13 cellular contexts compared by ENCODE assay signal in the genomic region with DNA sequence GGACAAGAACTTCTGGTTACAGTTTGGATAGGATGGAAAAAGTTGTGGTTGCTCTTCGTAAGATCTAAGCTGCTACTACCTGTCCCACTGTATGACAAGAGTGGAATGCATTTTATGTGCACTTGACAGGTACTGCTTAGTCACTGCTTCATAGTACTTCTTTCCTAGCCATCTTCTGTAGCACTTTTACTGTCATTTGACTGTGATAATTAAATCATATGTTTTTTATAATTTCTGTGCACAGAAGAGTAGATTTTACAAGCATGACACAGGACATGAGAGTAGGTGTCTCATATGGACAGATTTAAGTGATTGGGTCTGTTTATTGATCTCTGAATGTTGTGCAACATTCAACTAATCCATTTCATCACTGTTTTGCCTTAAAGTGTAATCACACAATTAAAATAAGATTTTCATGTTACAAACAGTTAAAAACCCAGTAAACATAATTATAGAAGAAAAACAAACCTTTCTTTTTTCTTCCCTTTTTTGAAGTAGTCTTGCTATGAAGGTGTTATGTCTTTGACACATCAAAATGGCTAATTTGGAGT. TPM values are rescaled to one million over a fixed set of nuclear protein-coding genes. Genes with fewer than 3 reads are reported as not detected.
DNase-seq lines count a peak whose midpoint lies in the region; ATAC-seq, FAIRE-seq and TF ChIP-seq lines count a peak whose summit lies in the region.
"Had no signal": no experiment of that assay in that cellular context is flagged by ENCODE, and none has a peak within 500 bp of the region (broad histone marks: within the 10 kb centered on the region; RNA-seq: fewer than 3 reads in every experiment).

No MANE protein-coding gene starts in this region.

- no peak overlapping the region for H2AK9ac ChIP-seq in IMR-90 (replicated peaks; ENCODE audit: low read depth, low read length, poor library complexity)

- H4K5ac ChIP-seq in IMR-90 (ENCODE audit: low read depth, low read length) = peak overlapping the region; percentile 34; the same call in 1 of the 2 replicates

- H3K9me3 ChIP-seq in A549 (no peaks in the 10 kb centered on the region), IMR-90 (ENCODE audit: control insufficient read depth, insufficient read depth, low read length) (no peaks in the 10 kb centered on the region), mesenchymal stem cell (ENCODE audit: control insufficient read depth, low read length) (no peaks in the 10 kb centered on the region), ovary (no peaks in the 10 kb centered on the region), small intestine (ENCODE audit: control insufficient read depth, low read depth) (no peaks in the 10 kb centered on the region)
- H3K9me3 ChIP-seq: colonic mucosa, HAP-1 had no signal

- H3K4ac ChIP-seq in IMR-90 (ENCODE audit: low read depth, low read length) (peak overlapping the region; percentile 67; the same call in 1 of the 2 replicates), mesenchymal stem cell (ENCODE audit: low read depth in 1 of 2, low read length in 2 of 2) (no peak overlapping the region)

- no peak overlapping the region for H2AFZ ChIP-seq in IMR-90 (replicated peaks; ENCODE audit: low read length, poor library complexity)
- no peak overlapping the region for H2AFZ ChIP-seq in mesenchymal stem cell (ENCODE audit: low read depth, low read length)

- WGBS in A549 (ENCODE audit: missing lambda C conversion rate) = 87% methylated on average over 1 of the region's 1 CpG
- no CpG with 5 or more reads among the region's 1 CpG for WGBS in IMR-90 (ENCODE audit: extremely low coverage in 2 of 2, insufficient read length in 1 of 2), 2 experiments
- 100% methylated on average over 1 of the region's 1 CpG for WGBS in mesenchymal stem cell
- WGBS in ovary, 3 donors = 95 to 100% (median 97%) methylated on average over 1 of the region's 1 CpG
- WGBS in small intestine, 3 donors = 88 to 100% (median 93%) methylated on average over 1 of the region's 1 CpG

- H3K56ac ChIP-seq in IMR-90 (ENCODE audit: extremely low read depth, insufficient read depth, low read length) = peak overlapping the region; percentile 31

- ATAC-seq in A549 = no peak
- no peak for ATAC-seq in IMR-90 (ENCODE audit: low read depth)
- ATAC-seq in GM21447 (IDR thresholded peaks at IDR 0.05; ENCODE audit: unreplicated experiment) = no peak
- ATAC-seq: foreskin keratinocyte had no signal

- DNase-seq in A549 (ENCODE audit: low read depth in 1 of 2, low spot score in 1 of 2) (no peak), IMR-90 (no peak), coronary artery (ENCODE audit: low spot score) (no peak), mesenchymal stem cell (no peak), GM03348 (ENCODE audit: low spot score) (no peak), ovary (no peak), small intestine (no peak)
- DNase-seq: colonic mucosa, DMS153, NCI-H1105 treated with DMSO at 0.1 percent for 48 hours had no signal

- TF ChIP-seq EP300 in A549 (IDR thresholded peaks at IDR 0.05) (no peak), ovary (IDR thresholded peaks at IDR 0.05) (no peak)

- no peak overlapping the region for H3K4me3 ChIP-seq in A549
- peak overlapping the region; percentile 53 for H3K4me3 ChIP-seq in IMR-90 (ENCODE audit: insufficient read depth, low read depth, low read length)
- peak overlapping the region; percentile 98 for H3K4me3 ChIP-seq in coronary artery
- no peak overlapping the region for H3K4me3 ChIP-seq in mesenchymal stem cell (ENCODE audit: insufficient read depth in 1 of 2, low read depth in 1 of 2, low read length in 2 of 2)
- H3K4me3 ChIP-seq in ovary = no peak overlapping the region
- no peak overlapping the region for H3K4me3 ChIP-seq in small intestine (ENCODE audit: low read depth in 1 of 2, low read length in 2 of 2)
- H3K4me3 ChIP-seq: colonic mucosa, HAP-1 had no signal

- TSS peak; percentile 21 for BruUV-seq in IMR-90 (replicated peaks; lab: Mats Ljungman, UMichigan)

- H3K9me1 ChIP-seq in IMR-90 (ENCODE audit: insufficient read depth, low read length) = peaks cover 10% of the 10 kb centered on the region

- H2BK20ac ChIP-seq in IMR-90 (ENCODE audit: low read depth, low read length) = peak overlapping the region; percentile 44; the same call in 1 of the 2 replicates

- H2AK5ac ChIP-seq in IMR-90 (ENCODE audit: low read depth, low read length) = 0 out of 2 replicates have a peak overlapping the region, but pooled peaks have one; percentile 37
- H2AK5ac ChIP-seq in mesenchymal stem cell (ENCODE audit: low read length, severe bottlenecking) = no peak overlapping the region

- peaks cover 49% of the 10 kb centered on the region for H4K20me1 ChIP-seq in IMR-90 (ENCODE audit: insufficient read depth, low read length)

- TF ChIP-seq RAD21 in A549 (conservative IDR thresholded peaks at IDR 0.05 in 1 of 2, IDR thresholded peaks at IDR 0.05 in 1 of 2) (no peak), IMR-90 (IDR thresholded peaks at IDR 0.05; ENCODE audit: low read length) (no peak)

- no peak for TF ChIP-seq POLR2A in A549 (IDR thresholded peaks at IDR 0.05; ENCODE audit: low read length)
- TF ChIP-seq POLR2A in IMR-90 (IDR thresholded peaks at IDR 0.05; ENCODE audit: low read depth, low read length) = no peak
- TF ChIP-seq POLR2A in ovary (IDR thresholded peaks at IDR 0.05) = no peak

- H3K27ac ChIP-seq in A549 (peak overlapping the region in 1 of 2 experiments; percentile 52; a peak in 3 of 6 replicates), IMR-90 (ENCODE audit: insufficient read depth, low read length) (peak overlapping the region; percentile 49; the same call in 1 of the 2 replicates), coronary artery (no peak overlapping the region), mesenchymal stem cell (ENCODE audit: low read length, poor library complexity, severe bottlenecking) (peak overlapping the region; percentile 9), ovary (no peak overlapping the region), small intestine (ENCODE audit: low read depth in 1 of 2, low read length in 1 of 2) (no peak overlapping the region)
- H3K27ac ChIP-seq: colonic mucosa, foreskin keratinocyte had no signal

- H2BK5ac ChIP-seq in IMR-90 (ENCODE audit: low read depth, low read length, poor library complexity, severe bottlenecking) (peak overlapping the region; percentile 93), mesenchymal stem cell (ENCODE audit: low read depth, low read length, poor library complexity, severe bottlenecking) (no peak overlapping the region)

- H2BK120ac ChIP-seq in IMR-90 (ENCODE audit: low read depth, low read length) (peak overlapping the region; percentile 41; the same call in 1 of the 2 replicates), mesenchymal stem cell (ENCODE audit: low read depth, low read length) (no peak overlapping the region)

- H3K4me2 ChIP-seq in A549 (peak overlapping the region; percentile 77), IMR-90 (ENCODE audit: low read depth, low read length) (peak overlapping the region; percentile 99), mesenchymal stem cell (ENCODE audit: low read length, poor library complexity, severe bottlenecking) (no peak overlapping the region)

- FAIRE-seq in A549 (lab: Jason Lieb, UNC) = no peak
- FAIRE-seq in small intestine (lab: Jason Lieb, UNC) = no peak

- H2BK15ac ChIP-seq in IMR-90 (ENCODE audit: low read depth, low read length) (peak overlapping the region; percentile 67; the same call in 1 of the 3 replicates), mesenchymal stem cell (ENCODE audit: low read depth, poor library complexity, severe bottlenecking) (no peak overlapping the region)

- H3K14ac ChIP-seq in IMR-90 (replicated peaks; ENCODE audit: low read depth, low read length) = peak overlapping the region; percentile 77; the same call in 1 of the 2 replicates
- H3K14ac ChIP-seq in mesenchymal stem cell (ENCODE audit: low read length in 2 of 2) = no peak overlapping the region

- H4K91ac ChIP-seq in IMR-90 (ENCODE audit: insufficient read depth, low read depth, low read length) (peak overlapping the region; percentile 10; the same call in 1 of the 2 replicates), mesenchymal stem cell (ENCODE audit: low read length) (no peak overlapping the region)

- in situ Hi-C loops in IMR-90 (cut with MboI; ENCODE audit: low sequenced_read_pairs) = loop anchor here (10.0 kb wide), 1 partner anchor 325 kb away; no protein-coding TSS in a partner anchor

- POLR2A ChIA-PET in A549 (lab: Yijun Ruan, JAX) (no interaction called here), IMR-90 (lab: Charles Lee; ENCODE audit: unreplicated experiment) (no interaction called here)

- peak overlapping the region; percentile 78; the same call in 1 of the 2 replicates for H3K9ac ChIP-seq in IMR-90 (ENCODE audit: low read depth, low read length)
- H3K9ac ChIP-seq in mesenchymal stem cell (ENCODE audit: low read length) = peak overlapping the region; percentile 87

- dilution Hi-C loops in IMR-90 (cut with HindIII; ENCODE audit: low sequenced_read_pairs, unreplicated experiment) = no loop called here

- H4K8ac ChIP-seq in IMR-90 (ENCODE audit: low read depth in 2 of 2, low read length in 2 of 2) = peak overlapping the region; percentile 7; a peak in 3 of 4 replicates
- no peak overlapping the region for H4K8ac ChIP-seq in mesenchymal stem cell (ENCODE audit: low read length)

- intact Hi-C loops in IMR-90 (cut with micrococcal nuclease) (loop anchor here (2.0 to 5.0 kb wide), 4 partner anchors 68 to 269 kb away; no protein-coding TSS in a partner anchor), ovary (cut with DNase I) (loop anchor here (10.0 kb wide), 3 partner anchors 165 to 325 kb away; no protein-coding TSS in a partner anchor)

- TF ChIP-seq CTCF in A549 (IDR thresholded peaks at IDR 0.05) = no peak
- no peak for TF ChIP-seq CTCF in IMR-90 (conservative IDR thresholded peaks at IDR 0.05; ENCODE audit: low read depth, low read length)
- no peak for TF ChIP-seq CTCF in coronary artery (IDR thresholded peaks at IDR 0.05)
- no peak for TF ChIP-seq CTCF in ovary (IDR thresholded peaks at IDR 0.05)

- H3K23ac ChIP-seq in IMR-90 (ENCODE audit: low read depth, low read length) (peak overlapping the region; percentile 96; the same call in 1 of the 2 replicates), mesenchymal stem cell (ENCODE audit: low read length in 2 of 2) (no peak overlapping the region)

- H3K36me3 ChIP-seq in IMR-90 (ENCODE audit: control insufficient read depth, insufficient read depth, low read length) = peaks cover 2% of the 10 kb centered on the region; the same call in 1 of the 2 replicates
- no peaks in the 10 kb centered on the region for H3K36me3 ChIP-seq in mesenchymal stem cell (ENCODE audit: control insufficient read depth in 1 of 2, insufficient read depth in 2 of 2, low read depth in 1 of 2, low read length in 2 of 2)
- no peaks in the 10 kb centered on the region for H3K36me3 ChIP-seq in ovary
- no peaks in the 10 kb centered on the region for H3K36me3 ChIP-seq in small intestine (ENCODE audit: control insufficient read depth in 2 of 2, insufficient read depth in 2 of 2, low read length in 2 of 2)
- H3K36me3 ChIP-seq: colonic mucosa, HAP-1 had no signal

- H3K18ac ChIP-seq in IMR-90 (ENCODE audit: low read depth, low read length) (peak overlapping the region; percentile 74; the same call in 1 of the 2 replicates), mesenchymal stem cell (ENCODE audit: low read depth in 1 of 2, low read length in 2 of 2) (no peak overlapping the region)

- H3K27me3 ChIP-seq in IMR-90 (ENCODE audit: control insufficient read depth, insufficient read depth, low read length) (no peaks in the 10 kb centered on the region), mesenchymal stem cell (ENCODE audit: control insufficient read depth in 1 of 2, insufficient read depth in 1 of 2, low read length in 2 of 2) (no peaks in the 10 kb centered on the region), ovary (no peaks in the 10 kb centered on the region), small intestine (ENCODE audit: control insufficient read depth in 2 of 2, insufficient read depth in 2 of 2, low read length in 2 of 2) (no peaks in the 10 kb centered on the region)
- H3K27me3 ChIP-seq: colonic mucosa, foreskin keratinocyte had no signal

- H3K4me1 ChIP-seq in A549 (peaks cover 49% of the 10 kb centered on the region), IMR-90 (ENCODE audit: control insufficient read depth, insufficient read depth, low read length) (peaks cover 14% of the 10 kb centered on the region), mesenchymal stem cell (ENCODE audit: control insufficient read depth, insufficient read depth, low read depth, low read length) (no peaks in the 10 kb centered on the region), ovary (ENCODE audit: insufficient read depth) (peaks cover 8% of the 10 kb centered on the region), small intestine (ENCODE audit: control insufficient read depth in 2 of 2, insufficient read depth in 1 of 2, low read depth in 1 of 2, low read length in 1 of 2) (no peaks in the 10 kb centered on the region)
- H3K4me1 ChIP-seq: colonic mucosa had no signal

- peaks cover 0 to 28% of the 10 kb centered on the region in 2 experiments; a peak in 2 of 4 replicates for H3K79me1 ChIP-seq in IMR-90 (ENCODE audit: low read depth in 1 of 2, low read length in 2 of 2)
- H3K79me1 ChIP-seq in mesenchymal stem cell (replicated peaks; ENCODE audit: low read length, poor library complexity, severe bottlenecking) = no peaks in the 10 kb centered on the region

- CTCF ChIA-PET in A549 (lab: Yijun Ruan, JAX) (interaction anchor here (0.8 to 1.8 kb wide), 5 partner anchors 9 to 330 kb away, joined by 3 to 7 read pairs (median 3); no protein-coding TSS in a partner anchor), IMR-90 (lab: Yijun Ruan, JAX) (interaction anchor here (0.6 to 1.4 kb wide), 5 partner anchors 77 to 324 kb away, joined by 3 to 6 read pairs (median 3); no protein-coding TSS in a partner anchor)

- peak overlapping the region in 1 of 2 experiments; percentile 2 for H2BK12ac ChIP-seq in mesenchymal stem cell (ENCODE audit: low read length in 2 of 2)

RNA-seq across cellular contexts. Expression of a gene that starts 2.9 kb away (rescaled TPM):
- polyA plus RNA-seq in A549 (2011; rRNA removed) (155 and 202 TPM in 2 replicates), A549 (2017; fragmentation: RNase III; extraction: RNeasy Plus Mini Kit Qiagen cat#74134 plus additional on column Dnase treatment) (85.2 to 107 TPM (median 93.9 TPM) in 3 replicates), IMR-90 (2012; rRNA removed) (155 and 175 TPM in 2 replicates), ovary (10 to 100 TPM; 38.0 to 93.0 TPM), small intestine (100 to 1,000 TPM in 1 of 3 donors, 10 to 100 TPM in 2; 66.7 to 104 (median 92.7) TPM)
- polyA plus RNA-seq in A549 (2012; cell fraction: cytosol; rRNA removed) = 83.2 and 110 TPM in 2 replicates
- polyA plus RNA-seq in A549 (2012; cell fraction: nucleus; rRNA removed) = 60.9 and 68.9 TPM in 2 replicates
- polyA minus RNA-seq in A549 (2011; rRNA and poly(A)+ RNA removed) = 66.4 and 97.0 TPM in 2 replicates
- total RNA-seq in IMR-90 (2012; rRNA removed) (118 and 145 TPM in 2 replicates), ovary (10 to 100 TPM; 36.5 to 88.2 (median 70.6) TPM)
- 85.4 and 86.8 TPM in 2 replicates for polyA plus RNA-seq in IMR-90 (2012; cell fraction: cytosol; rRNA removed)
- 65.5 and 124 TPM in 2 replicates for polyA plus RNA-seq in IMR-90 (2012; cell fraction: nucleus; rRNA removed; ENCODE audit: low replicate concordance)
- polyA plus RNA-seq in mesenchymal stem cell (2013, experiment 1 of 2) = 377 TPM
- polyA plus RNA-seq in mesenchymal stem cell (2013, experiment 2 of 2) = 383 TPM

Comparison
In these comparisons a context has a peak if more than half of its experiments do, and no peak if none do; other contexts are left out.
1. H3K27ac ChIP-seq: peak in IMR-90 (single experiment) and mesenchymal stem cell (single experiment); none in coronary artery (0 of 2), ovary (0 of 2) and small intestine (0 of 2).
2. H3K4me3 ChIP-seq: peak in IMR-90 (single experiment) and coronary artery (single experiment); none in A549 (single experiment), mesenchymal stem cell (0 of 2), ovary (single experiment) and small intestine (0 of 2).